In genomic region chrX:150736478-150736877, GRCh38 we compare ENCODE assay signal across 17 cellular contexts. TPM values are rescaled to one million over a fixed set of nuclear protein-coding genes. Genes with fewer than 3 reads are reported as not detected.
DNase-seq lines count a peak whose midpoint lies in the region; ATAC-seq and TF ChIP-seq lines count a peak whose summit lies in the region.
"Had no signal": no experiment of that assay in that cellular context is flagged by ENCODE, and none has a peak within 500 bp of the region (broad histone marks: within the 10 kb centered on the region; RNA-seq: fewer than 3 reads in every experiment).

No MANE protein-coding gene starts in this region.

- DNase-seq in activated CD4-positive, alpha-beta T cell treated with anti-CD3 and anti-CD28 coated beads, Interleukin-2, amount 10 ng/mL, durations not matched to agents 24 days and 14 days = peak; percentile 59
- no peak for DNase-seq in activated CD4-positive, alpha-beta T cell treated with anti-CD3 and anti-CD28 coated beads, Interleukin-2, amount 50 U/mL, for 4 hours
- no peak for DNase-seq in spleen
- no peak for DNase-seq in left lung
- DNase-seq in foreskin keratinocyte = no peak
- no peak for DNase-seq in SW 1271 (lab: John Stamatoyannopoulos, UW)
- DNase-seq: activated effector memory CD4-positive, alpha-beta T cell treated with anti-CD3 and anti-CD28 coated beads, Interleukin-2, amount 50 U/mL, for 16 hours; H9; mesendoderm; NCI-H524; posterior cingulate gyrus; SHP77; stimulated activated CD4-positive, alpha-beta T cell treated with anti-CD3 and anti-CD28 coated beads, Interleukin-15, amount 100 ng/mL, for 24 hours had no signal

- no peaks in the 10 kb centered on the region for H3K9me3 Mint-ChIP-seq in activated CD4-positive, alpha-beta T cell treated with anti-CD3 and anti-CD28 coated beads, Interleukin-2, amount 10 ng/mL, durations not matched to agents 24 days and 14 days
- no peaks in the 10 kb centered on the region for H3K9me3 Mint-ChIP-seq in activated T-helper 17 cell treated with anti-CD3 and anti-CD28 coated beads, Interleukin-2, amount 50 U/mL, for 72 hours
- H3K9me3 Mint-ChIP-seq: type B pancreatic cell had no signal

- peak overlapping the region; percentile 62 for H3K4me3 Mint-ChIP-seq in activated CD4-positive, alpha-beta T cell treated with anti-CD3 and anti-CD28 coated beads, Interleukin-2, amount 10 ng/mL, durations not matched to agents 24 days and 14 days
- H3K4me3 Mint-ChIP-seq in activated T-helper 17 cell treated with anti-CD3 and anti-CD28 coated beads, Interleukin-2, amount 50 U/mL, for 72 hours = peak overlapping the region; percentile 37
- H3K4me3 Mint-ChIP-seq: H9, type B pancreatic cell had no signal

- H3K27me3 ChIP-seq in spleen (replicated peaks in 1 of 7) (no peaks in the 10 kb centered on the region), left lung (no peaks in the 10 kb centered on the region), foreskin keratinocyte (no peaks in the 10 kb centered on the region)

- H3K4me3 ChIP-seq in spleen = peak overlapping the region in 2 of 8 donors; percentile 14 to 41
- H3K4me3 ChIP-seq in left lung = no peak overlapping the region

- peaks cover 70% of the 10 kb centered on the region for H3K36me3 Mint-ChIP-seq in activated CD4-positive, alpha-beta T cell treated with anti-CD3 and anti-CD28 coated beads, Interleukin-2, amount 10 ng/mL, durations not matched to agents 24 days and 14 days (ENCODE audit: low read depth)
- peaks cover 95% of the 10 kb centered on the region for H3K36me3 Mint-ChIP-seq in activated T-helper 17 cell treated with anti-CD3 and anti-CD28 coated beads, Interleukin-2, amount 50 U/mL, for 72 hours (ENCODE audit: low read depth)

- intact Hi-C loops in activated CD4-positive, alpha-beta T cell treated with anti-CD3 and anti-CD28 coated beads, Interleukin-2, amount 10 ng/mL, durations not matched to agents 24 days and 14 days (cut with micrococcal nuclease) = no loop called here
- intact Hi-C loops in spleen (cut with DNase I; ENCODE audit: low total_unique reads) = no loop called here
- intact Hi-C loops in left lung (cut with DNase I) = no loop called here

- H3K9me3 ChIP-seq in spleen = no peaks in the 10 kb centered on the region
- no peaks in the 10 kb centered on the region for H3K9me3 ChIP-seq in left lung

- H3K4me1 Mint-ChIP-seq in activated CD4-positive, alpha-beta T cell treated with anti-CD3 and anti-CD28 coated beads, Interleukin-2, amount 10 ng/mL, durations not matched to agents 24 days and 14 days = peaks cover 19% of the 10 kb centered on the region
- H3K4me1 Mint-ChIP-seq in activated T-helper 17 cell treated with anti-CD3 and anti-CD28 coated beads, Interleukin-2, amount 50 U/mL, for 72 hours = peaks cover 36% of the 10 kb centered on the region
- H3K4me1 Mint-ChIP-seq: H9 had no signal

- 38 to 65% (median 51%) methylated on average over 9 of the region's 9 CpGs for WGBS in spleen, 5 donors

- peaks cover 0 to 92% (median 29%) of the 10 kb centered on the region in 6 donors for H3K36me3 ChIP-seq in spleen
- peaks cover 4 to 41% of the 10 kb centered on the region in 2 donors for H3K36me3 ChIP-seq in left lung

- peak in 1 of 3 donors; percentile 0 for TF ChIP-seq POLR2A in spleen (IDR thresholded peaks at IDR 0.05)

- no peak for TF ChIP-seq CTCF in spleen (IDR thresholded peaks at IDR 0.05 in 8 of 11, conservative IDR thresholded peaks at IDR 0.05 in 3 of 11)
- TF ChIP-seq CTCF in left lung (IDR thresholded peaks at IDR 0.05) = no peak
- TF ChIP-seq CTCF in foreskin keratinocyte (conservative IDR thresholded peaks at IDR 0.05) = no peak

- peak; percentile 56 for ATAC-seq in HG03139 (IDR thresholded peaks at IDR 0.05; ENCODE audit: unreplicated experiment)
- ATAC-seq in activated T-helper 17 cell treated with anti-CD3 and anti-CD28 coated beads, Interleukin-2, amount 50 U/mL, for 72 hours (replicated peaks) = no peak
- no peak for ATAC-seq in left lung
- no peak for ATAC-seq in foreskin keratinocyte

- peak overlapping the region in 7 of 8 donors; percentile 29 to 74 (median 67) for H3K27ac ChIP-seq in spleen
- H3K27ac ChIP-seq in left lung = no peak overlapping the region
- H3K27ac ChIP-seq in foreskin keratinocyte = no peak overlapping the region
- H3K27ac ChIP-seq: VCaP had no signal

- no peaks in the 10 kb centered on the region for H3K27me3 Mint-ChIP-seq in activated CD4-positive, alpha-beta T cell treated with anti-CD3 and anti-CD28 coated beads, Interleukin-2, amount 10 ng/mL, durations not matched to agents 24 days and 14 days
- no peaks in the 10 kb centered on the region for H3K27me3 Mint-ChIP-seq in activated T-helper 17 cell treated with anti-CD3 and anti-CD28 coated beads, Interleukin-2, amount 50 U/mL, for 72 hours
- H3K27me3 Mint-ChIP-seq: type B pancreatic cell had no signal

- peaks cover 0 to 17% (median 0%) of the 10 kb centered on the region in 6 donors for H3K4me1 ChIP-seq in spleen
- H3K4me1 ChIP-seq in left lung = no peaks in the 10 kb centered on the region
- H3K4me1 ChIP-seq in foreskin keratinocyte = no peaks in the 10 kb centered on the region

- peak overlapping the region; percentile 78 for H3K27ac Mint-ChIP-seq in activated CD4-positive, alpha-beta T cell treated with anti-CD3 and anti-CD28 coated beads, Interleukin-2, amount 10 ng/mL, durations not matched to agents 24 days and 14 days
- H3K27ac Mint-ChIP-seq in activated T-helper 17 cell treated with anti-CD3 and anti-CD28 coated beads, Interleukin-2, amount 50 U/mL, for 72 hours = peak overlapping the region; percentile 28
- H3K27ac Mint-ChIP-seq: H9, type B pancreatic cell had no signal

RNA-seq across cellular contexts. Expression of gene MTMR1, which starts 43.3 kb away (rescaled TPM):
- 30.6 and 34.5 TPM in 2 replicates for total RNA-seq in activated CD4-positive, alpha-beta T cell treated with anti-CD3 and anti-CD28 coated beads, Interleukin-2, amount 10 ng/mL, durations not matched to agents 24 days and 14 days
- 10 to 100 TPM; 25.5 to 36.0 TPM for total RNA-seq in activated T-helper 17 cell treated with anti-CD3 and anti-CD28 coated beads, Interleukin-2, amount 50 U/mL, for 72 hours
- total RNA-seq in spleen = 10 to 100 TPM; 34.7 to 52.1 (median 42.7) TPM
- 10 to 100 TPM; 10.6 to 18.0 (median 16.3) TPM for polyA plus RNA-seq in spleen
- total RNA-seq in left lung = 10 to 100 TPM; 21.1 to 21.9 TPM
- total RNA-seq in foreskin keratinocyte = 48.5 and 50.3 TPM in 2 replicates
- 13.7 and 15.5 TPM in 2 replicates for polyA plus RNA-seq in foreskin keratinocyte

Comparison
In these comparisons a context has a peak if more than half of its experiments do, and no peak if none do; other contexts are left out.
1. H3K27ac ChIP-seq: peak in spleen (7 of 8); none in left lung (0 of 2) and foreskin keratinocyte (single experiment).